Comparison of ENCODE assay signal across 9 cellular contexts in genomic region chr11:120835601-120836228, GRCh38.
DNase-seq lines count a peak whose midpoint lies in the region; ATAC-seq, FAIRE-seq and TF ChIP-seq lines count a peak whose summit lies in the region.
"Had no signal": no experiment of that assay in that cellular context is flagged by ENCODE, and none has a peak within 500 bp of the region (broad histone marks: within the 10 kb centered on the region; RNA-seq: fewer than 3 reads in every experiment).

No MANE protein-coding gene starts in this region.

- no peak overlapping the region for H3K4me3 Mint-ChIP-seq in T-helper 2 cell treated with Interferon-gamma antibody and Interleukin-4, amounts not matched to agents 5 μg/mL and 100 μg/mL, for 36 hours
- H3K4me3 Mint-ChIP-seq: dendritic cell treated with granulocyte-macrophage colony-stimulating factor and Interleukin-4, amounts not matched to agents 40 ng/mL and 50 ng/mL, for 4 days had no signal

- DNase-seq in activated CD8-positive, alpha-beta memory T cell treated with anti-CD3 and anti-CD28 coated beads, Interleukin-2, amount 50 U/mL, for 24 hours (ENCODE audit: extremely low read depth) = peak; percentile 2
- DNase-seq in activated CD8-positive, alpha-beta memory T cell treated with anti-CD3 and anti-CD28 coated beads for 24 hours = no peak
- DNase-seq in T-helper 2 cell treated with Interferon-gamma antibody and Interleukin-4, amounts not matched to agents 5 μg/mL and 100 μg/mL, for 36 hours (ENCODE audit: low spot score) = peak; percentile 75
- peak; percentile 7 for DNase-seq in stimulated activated CD8-positive, alpha-beta memory T cell treated with anti-CD3 and anti-CD28 coated beads, Interleukin-12 subunit alpha, Interleukin-12 subunit beta, amount 100 ng/mL, for 24 hours (ENCODE audit: extremely low read depth)
- DNase-seq in DMS53 treated with DMSO at 0.1 percent for 48 hours (lab: John Stamatoyannopoulos, UW; ENCODE audit: unreplicated experiment) (no peak), NK-92 (lab: John Stamatoyannopoulos, UW; ENCODE audit: unreplicated experiment) (no peak), pancreas (no peak)

- no peaks in the 10 kb centered on the region for H3K36me3 Mint-ChIP-seq in T-helper 2 cell treated with Interferon-gamma antibody and Interleukin-4, amounts not matched to agents 5 μg/mL and 100 μg/mL, for 36 hours (ENCODE audit: low read depth)

- no peaks in the 10 kb centered on the region for H3K27me3 ChIP-seq in pancreas

- H3K9me3 Mint-ChIP-seq in T-helper 2 cell treated with Interferon-gamma antibody and Interleukin-4, amounts not matched to agents 5 μg/mL and 100 μg/mL, for 36 hours = no peaks in the 10 kb centered on the region
- H3K9me3 Mint-ChIP-seq: dendritic cell treated with granulocyte-macrophage colony-stimulating factor and Interleukin-4, amounts not matched to agents 40 ng/mL and 50 ng/mL, for 4 days had no signal

- peak; percentile 89 for ATAC-seq in HG02642 (IDR thresholded peaks at IDR 0.05; ENCODE audit: poor library complexity, unreplicated experiment)
- no peak for ATAC-seq in pancreas

- H3K9me3 ChIP-seq in pancreas = no peaks in the 10 kb centered on the region

- peaks cover 2% of the 10 kb centered on the region for H3K27me3 Mint-ChIP-seq in T-helper 2 cell treated with Interferon-gamma antibody and Interleukin-4, amounts not matched to agents 5 μg/mL and 100 μg/mL, for 36 hours (ENCODE audit: low read depth)

- no peak for FAIRE-seq in pancreas (lab: Jason Lieb, UNC)

- no peak overlapping the region for H3K4me3 ChIP-seq in pancreas

- no peak overlapping the region for H3K27ac ChIP-seq in pancreas

- no peaks in the 10 kb centered on the region for H3K36me3 ChIP-seq in pancreas

- WGBS in pancreas, 2 donors = 53 to 54% methylated on average over 11 of the region's 11 CpGs

- no peaks in the 10 kb centered on the region for H3K4me1 ChIP-seq in pancreas

- H3K4me1 Mint-ChIP-seq in T-helper 2 cell treated with Interferon-gamma antibody and Interleukin-4, amounts not matched to agents 5 μg/mL and 100 μg/mL, for 36 hours (ENCODE audit: low read depth) = peaks cover 11% of the 10 kb centered on the region

- intact Hi-C loops in pancreas (cut with DNase I) = no loop called here

- TF ChIP-seq CTCF in pancreas (IDR thresholded peaks at IDR 0.05) = no peak

- no peak overlapping the region for H3K27ac Mint-ChIP-seq in T-helper 2 cell treated with Interferon-gamma antibody and Interleukin-4, amounts not matched to agents 5 μg/mL and 100 μg/mL, for 36 hours
- H3K27ac Mint-ChIP-seq: dendritic cell treated with granulocyte-macrophage colony-stimulating factor and Interleukin-4, amounts not matched to agents 40 ng/mL and 50 ng/mL, for 4 days had no signal

Comparison
In these comparisons a context has a peak if more than half of its experiments do, and no peak if none do; other contexts are left out.
1. DNase-seq: peak in activated CD8-positive, alpha-beta memory T cell treated with anti-CD3 and anti-CD28 coated beads, Interleukin-2, amount 50 U/mL, for 24 hours (single experiment), T-helper 2 cell treated with Interferon-gamma antibody and Interleukin-4, amounts not matched to agents 5 μg/mL and 100 μg/mL, for 36 hours (single experiment) and stimulated activated CD8-positive, alpha-beta memory T cell treated with anti-CD3 and anti-CD28 coated beads, Interleukin-12 subunit alpha, Interleukin-12 subunit beta, amount 100 ng/mL, for 24 hours (single experiment); none in activated CD8-positive, alpha-beta memory T cell treated with anti-CD3 and anti-CD28 coated beads for 24 hours (single experiment), DMS53 treated with DMSO at 0.1 percent for 48 hours (single experiment), NK-92 (single experiment) and pancreas (0 of 6).